In the genomic region with DNA sequence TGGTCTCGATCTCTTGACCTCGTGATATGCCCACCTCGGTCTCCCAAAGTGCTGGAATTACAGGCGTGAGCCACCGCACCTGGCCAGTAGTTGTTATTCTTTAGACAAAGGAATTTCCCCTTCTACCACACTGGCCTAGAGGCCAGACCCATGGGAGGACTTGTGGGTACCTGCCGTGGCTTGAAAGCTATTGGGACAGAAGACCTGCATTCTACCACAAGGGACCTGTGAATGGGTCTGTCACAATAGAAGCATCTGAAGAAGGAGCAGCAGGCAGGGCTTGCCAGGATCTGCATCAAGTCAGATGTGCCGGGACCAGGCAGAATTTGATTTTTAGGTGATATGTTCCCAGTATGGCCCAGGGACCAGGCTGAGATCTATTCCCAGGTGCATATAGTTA, we compare ENCODE assay signal across 8 cellular contexts.
"Had no signal": no experiment of that assay in that cellular context is flagged by ENCODE, and none has a peak within 500 bp of the region (broad histone marks: within the 10 kb centered on the region; RNA-seq: fewer than 3 reads in every experiment).

No MANE protein-coding gene starts in this region.

- H3K9me3 ChIP-seq: HAP-1 had no signal

- H3K4me3 ChIP-seq: GM23248, HAP-1, K562 had no signal

- H3K27ac ChIP-seq: GM23248 had no signal

- ATAC-seq: HCT116, K562 had no signal

- H3K36me3 ChIP-seq: HAP-1 had no signal

- H2AFZ ChIP-seq: GM23248 had no signal

- H3K4me1 ChIP-seq: HAP-1 had no signal

- DNase-seq: GM23248, GOT3, H7, HFFc6, IMR-90 had no signal

- H3K9ac ChIP-seq: GM23248 had no signal
